8 cellular contexts compared by ENCODE assay signal in genomic region chr19:12789904-12790619, GRCh38. TPM values are rescaled to one million over a fixed set of nuclear protein-coding genes. Genes with fewer than 3 reads are reported as not detected.
DNase-seq lines count a peak whose midpoint lies in the region; ATAC-seq, FAIRE-seq and TF ChIP-seq lines count a peak whose summit lies in the region.

No MANE protein-coding gene starts in this region.

- H3K4me3 ChIP-seq in iPS-11a (ENCODE audit: low read depth, low read length) (peak overlapping the region; percentile 5), sigmoid colon (peak overlapping the region; percentile 72 to 99 (median 90))

- TF ChIP-seq CTCF in brain (conservative IDR thresholded peaks at IDR 0.05) (no peak), sigmoid colon (IDR thresholded peaks at IDR 0.05) (no peak)

- H3K4me1 Mint-ChIP-seq in brain: peaks cover 34% of the 10 kb centered on the region

- TF ChIP-seq EP300 in sigmoid colon (IDR thresholded peaks at IDR 0.05): peak in 2 of 4 donors; percentile 56 to 84

- no peaks in the 10 kb centered on the region for H3K36me3 ChIP-seq in sigmoid colon

- intact Hi-C loops in sigmoid colon (cut with DNase I): loop anchor here (5.0 kb wide), 3 partner anchors 217 to 1057 kb away; partner anchors contain the start of genes IER2 and STX10

- ATAC-seq in HG02970 (IDR thresholded peaks at IDR 0.05; ENCODE audit: low FRiP score, unreplicated experiment): peak; percentile 29

- H3K27ac Mint-ChIP-seq in brain: peak overlapping the region; percentile 69 to 95 (median 93)

- H3K27me3 ChIP-seq in sigmoid colon: no peaks in the 10 kb centered on the region

- peak; percentile 80 for FAIRE-seq in GM18507 (lab: Jason Lieb, UNC)

- DNase-seq in GM18507 (ENCODE audit: extremely low spot score, insufficient read length, low read depth) (peak; percentile 80), NCI-H2081 (lab: John Stamatoyannopoulos, UW) (peak; percentile 94), UCSD-AML1 (lab: John Stamatoyannopoulos, UW; ENCODE audit: unreplicated experiment) (peak; percentile 96), sigmoid colon (peak; percentile 99), cortex of kidney (lab: John Stamatoyannopoulos, UW) (no peak)

- peaks cover 11% of the 10 kb centered on the region for H3K27me3 Mint-ChIP-seq in brain

- H3K27ac ChIP-seq in sigmoid colon: peak overlapping the region; percentile 97 to 100 (median 98)

- no peaks in the 10 kb centered on the region for H3K36me3 Mint-ChIP-seq in brain

- 1% methylated on average over 56 of the region's 56 CpGs for WGBS in sigmoid colon, 2 donors

- peaks cover 0 to 5% (median 0%) of the 10 kb centered on the region in 5 experiments for H3K9me3 Mint-ChIP-seq in brain

- H3K4me3 Mint-ChIP-seq in brain: peak overlapping the region; percentile 93 to 98 (median 95)

- no peaks in the 10 kb centered on the region for H3K9me3 ChIP-seq in sigmoid colon

- peak; percentile 96 to 97 for TF ChIP-seq POLR2A in sigmoid colon (IDR thresholded peaks at IDR 0.05)

- peaks cover 0 to 58% (median 55%) of the 10 kb centered on the region in 4 donors for H3K4me1 ChIP-seq in sigmoid colon

RNA-seq across cellular contexts. Expression of gene JUNB, which starts 1.2 kb away (rescaled TPM):
- polyA plus RNA-seq in brain (ENCODE audit: insufficient read depth, low read depth, low replicate concordance) (25.7 TPM), sigmoid colon (100 to 1,000 TPM in 2 of 3 donors, 10 to 100 TPM in 1; 91.6 to 289 (median 249) TPM)
- total RNA-seq in sigmoid colon: 1,000 to 10,000 TPM in 1 of 4 donors, 100 to 1,000 TPM in 3; 125 to 1,252 (median 504) TPM

RNA-seq across cellular contexts. Expression of gene PRDX2, which starts 11.5 kb away (rescaled TPM):
- polyA plus RNA-seq in brain (ENCODE audit: insufficient read depth, low read depth, low replicate concordance) (1,078 TPM), sigmoid colon (100 to 1,000 TPM; 277 to 379 (median 284) TPM)
- 100 to 1,000 TPM; 248 to 312 (median 264) TPM for total RNA-seq in sigmoid colon

RNA-seq across cellular contexts. Expression of gene THSD8, which starts 11.8 kb away (rescaled TPM):
- polyA plus RNA-seq in brain (ENCODE audit: insufficient read depth, low read depth, low replicate concordance) (48.0 TPM), sigmoid colon (1 to 10 TPM in 2 of 3 donors, not detected in 1; 2.5 to 2.8 TPM)
- not detected for total RNA-seq in sigmoid colon

RNA-seq across cellular contexts. Expression of gene HOOK2, which starts 14.7 kb away (rescaled TPM):
- 14.8 TPM for polyA plus RNA-seq in brain (ENCODE audit: insufficient read depth, low read depth, low replicate concordance)
- 10 to 100 TPM; 10.2 to 37.9 (median 12.7) TPM for total RNA-seq in sigmoid colon
- 10 to 100 TPM; 36.0 to 80.4 (median 42.1) TPM for polyA plus RNA-seq in sigmoid colon

RNA-seq across cellular contexts. Expression of gene RNASEH2A, which starts 16.3 kb away (rescaled TPM):
- polyA plus RNA-seq in brain (ENCODE audit: insufficient read depth, low read depth, low replicate concordance) (119 TPM), sigmoid colon (10 to 100 TPM in 1 of 3 donors, 1 to 10 TPM in 2; 6.2 to 22.1 (median 7.2) TPM)
- total RNA-seq in sigmoid colon: 1 to 10 TPM; 1.9 to 3.7 (median 3.0) TPM

Comparison
In these comparisons a context has a peak if more than half of its experiments do, and no peak if none do; other contexts are left out.
1. RNA of gene THSD8, which starts 11.8 kb away (polyA plus RNA-seq): 48.0 TPM in brain (single experiment); 2.5 to 2.8 TPM in sigmoid colon; every median in the first group is over 10 times any median in the second.